In the genomic region with DNA sequence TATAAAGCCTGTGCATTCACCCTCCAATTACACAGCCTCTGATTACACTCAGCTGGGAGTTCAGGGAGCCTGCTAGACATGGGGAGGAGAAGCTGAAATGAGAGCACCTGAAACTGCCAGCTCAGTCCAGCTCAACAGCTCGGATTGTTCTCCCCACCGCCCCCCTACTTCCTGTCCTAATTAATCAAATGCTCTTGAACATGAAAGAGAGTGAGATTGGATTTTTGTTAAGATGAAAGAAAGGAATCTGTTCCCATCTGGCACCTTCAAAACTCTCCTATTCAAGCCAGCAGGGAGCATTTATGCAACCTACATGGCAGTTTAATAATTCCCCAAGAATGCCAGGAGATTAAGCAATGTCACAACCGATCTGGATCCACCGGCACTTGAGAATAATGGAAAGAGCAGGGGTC, we compare ENCODE assay signal across 12 cellular contexts.
A peak's percentile ranks its signal among the peaks of the same experiment; 100 is the strongest.
DNase-seq lines count a peak whose midpoint lies in the region; ATAC-seq and TF ChIP-seq lines count a peak whose summit lies in the region.
"Had no signal": no experiment of that assay in that cellular context is flagged by ENCODE, and none has a peak within 500 bp of the region (broad histone marks: within the 10 kb centered on the region; RNA-seq: fewer than 3 reads in every experiment).

No MANE protein-coding gene starts in this region.

- H3K36me3 Mint-ChIP-seq in progenitor cell of endocrine pancreas (ENCODE audit: insufficient read depth): peaks cover 12% of the 10 kb centered on the region
- H3K36me3 Mint-ChIP-seq: naive B cell had no signal

- H3K9me3 Mint-ChIP-seq in progenitor cell of endocrine pancreas (ENCODE audit: low read depth): peaks cover 12% of the 10 kb centered on the region

- no peak overlapping the region for H3K4me3 ChIP-seq in WERI-Rb-1 (ENCODE audit: low read depth, low read length)
- H3K4me3 ChIP-seq: SJSA1, tibial nerve had no signal

- no peaks in the 10 kb centered on the region for H3K27me3 Mint-ChIP-seq in progenitor cell of endocrine pancreas
- H3K27me3 Mint-ChIP-seq: dendritic cell treated with granulocyte-macrophage colony-stimulating factor and Interleukin-4, amounts not matched to agents 40 ng/mL and 50 ng/mL, for 4 days had no signal

- TF ChIP-seq CTCF in WERI-Rb-1 (IDR thresholded peaks at IDR 0.05; ENCODE audit: low read depth, low read length) (no peak), progenitor cell of endocrine pancreas (IDR thresholded peaks at IDR 0.05; ENCODE audit: unreplicated experiment) (no peak)

- TF ChIP-seq POLR2A in GM18951 (IDR thresholded peaks at IDR 0.05; ENCODE audit: extremely low read depth, insufficient read depth, insufficient read length): peak; percentile 46

- in situ Hi-C loops in GM18951 (cut with MboI; ENCODE audit: low sequenced_read_pairs, unreplicated experiment): no loop called here

- H3K27me3 ChIP-seq in WERI-Rb-1 (ENCODE audit: insufficient read depth, low read depth, severe bottlenecking): no peaks in the 10 kb centered on the region
- H3K27me3 ChIP-seq: tibial nerve had no signal

- H3K4me3 Mint-ChIP-seq in progenitor cell of endocrine pancreas (ENCODE audit: low read depth): no peak overlapping the region
- H3K4me3 Mint-ChIP-seq: dendritic cell treated with granulocyte-macrophage colony-stimulating factor and Interleukin-4, amounts not matched to agents 40 ng/mL and 50 ng/mL, for 4 days; naive B cell had no signal

- no peak for ATAC-seq in esophagus mucosa

- no peaks in the 10 kb centered on the region for H3K36me3 ChIP-seq in WERI-Rb-1
- H3K36me3 ChIP-seq: SJSA1, tibial nerve had no signal

- DNase-seq in NCI-H1092 (lab: John Stamatoyannopoulos, UW): peak; percentile 30
- DNase-seq in WERI-Rb-1: peak; percentile 73
- no peak for DNase-seq in progenitor cell of endocrine pancreas (ENCODE audit: low spot score, unreplicated experiment)
- no peak for DNase-seq in activated effector memory CD4-positive, alpha-beta T cell treated with Interleukin-2 at 50 U/mL for 16 hours
- no peak for DNase-seq in activated CD4-positive, CD25-positive, alpha-beta regulatory T cell treated with anti-CD3 and anti-CD28 coated beads, Interleukin-2, amount 50 U/mL, for 72 hours
- DNase-seq: naive B cell, NCI-H226 had no signal

- peak overlapping the region; percentile 83 for H3K27ac Mint-ChIP-seq in progenitor cell of endocrine pancreas
- H3K27ac Mint-ChIP-seq: dendritic cell treated with granulocyte-macrophage colony-stimulating factor and Interleukin-4, amounts not matched to agents 40 ng/mL and 50 ng/mL, for 4 days; naive B cell had no signal

- H3K27ac ChIP-seq in WERI-Rb-1: no peak overlapping the region
- H3K27ac ChIP-seq: SJSA1, tibial nerve had no signal

- H3K4me1 Mint-ChIP-seq in progenitor cell of endocrine pancreas (ENCODE audit: low read depth): peaks cover 52% of the 10 kb centered on the region
- H3K4me1 Mint-ChIP-seq: naive B cell had no signal

- no peaks in the 10 kb centered on the region for H3K9me3 ChIP-seq in WERI-Rb-1 (ENCODE audit: severe bottlenecking)
- H3K9me3 ChIP-seq: SJSA1, tibial nerve had no signal

Comparison
In these comparisons a context has a peak if more than half of its experiments do, and no peak if none do; other contexts are left out.
1. DNase-seq: peak in NCI-H1092 (single experiment) and WERI-Rb-1 (single experiment); none in progenitor cell of endocrine pancreas (single experiment), activated effector memory CD4-positive, alpha-beta T cell treated with Interleukin-2 at 50 U/mL for 16 hours (single experiment) and activated CD4-positive, CD25-positive, alpha-beta regulatory T cell treated with anti-CD3 and anti-CD28 coated beads, Interleukin-2, amount 50 U/mL, for 72 hours (single experiment).